Comparison of ENCODE assay signal across 10 cellular contexts in the genomic region with DNA sequence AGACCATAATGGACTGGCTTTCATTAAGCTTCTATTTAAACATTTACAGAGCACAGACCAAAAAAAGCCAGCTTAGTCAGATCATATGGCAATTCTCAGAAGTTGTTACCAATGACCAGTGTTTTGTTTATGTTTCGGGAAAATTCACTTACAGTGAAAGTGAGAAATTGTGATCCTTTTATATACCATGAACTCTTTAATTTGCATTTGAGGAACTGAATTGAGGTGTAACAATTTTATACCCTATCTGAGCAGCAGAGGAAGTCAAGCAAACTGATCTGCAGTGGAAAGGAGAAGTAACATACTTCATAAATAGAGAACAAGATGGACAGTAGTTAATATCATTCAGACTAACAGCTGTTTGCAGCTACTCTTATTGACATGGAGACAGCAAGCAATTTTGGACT.
DNase-seq lines count a peak whose midpoint lies in the region; ATAC-seq lines count a peak whose summit lies in the region.
"Had no signal": no experiment of that assay in that cellular context is flagged by ENCODE, and none has a peak within 500 bp of the region (broad histone marks: within the 10 kb centered on the region; RNA-seq: fewer than 3 reads in every experiment).

No MANE protein-coding gene starts in this region.

- ATAC-seq in GM18498 (IDR thresholded peaks at IDR 0.05; ENCODE audit: unreplicated experiment) = peak; percentile 89
- peak; percentile 83 for ATAC-seq in GM21447 (IDR thresholded peaks at IDR 0.05; ENCODE audit: unreplicated experiment)
- peak; percentile 91 for ATAC-seq in HG03378 (IDR thresholded peaks at IDR 0.05; ENCODE audit: unreplicated experiment)
- ATAC-seq in central memory CD8-positive, alpha-beta T cell (replicated peaks; ENCODE audit: extremely low read depth, poor library complexity, severe bottlenecking) = peak; percentile 60

- no peaks in the 10 kb centered on the region for H3K9me3 Mint-ChIP-seq in central memory CD8-positive, alpha-beta T cell

- no peak overlapping the region for H3K27ac Mint-ChIP-seq in central memory CD8-positive, alpha-beta T cell (ENCODE audit: low read depth)

- no peaks in the 10 kb centered on the region for H3K4me1 Mint-ChIP-seq in central memory CD8-positive, alpha-beta T cell

- H3K36me3 Mint-ChIP-seq in central memory CD8-positive, alpha-beta T cell (ENCODE audit: insufficient read depth) = no peaks in the 10 kb centered on the region

- H3K4me3 Mint-ChIP-seq in central memory CD8-positive, alpha-beta T cell = no peak overlapping the region

- H3K27me3 Mint-ChIP-seq in central memory CD8-positive, alpha-beta T cell = peaks cover 40% of the 10 kb centered on the region

- no peak for DNase-seq in central memory CD8-positive, alpha-beta T cell (ENCODE audit: low spot score in 2 of 2)
- DNase-seq in mucosa of gallbladder (ENCODE audit: low spot score) = no peak
- no peak for DNase-seq in NCI-H1105 (lab: John Stamatoyannopoulos, UW)
- DNase-seq in DMS 273 (lab: John Stamatoyannopoulos, UW; ENCODE audit: unreplicated experiment) = no peak
- no peak for DNase-seq in effector CD4-positive, alpha-beta T cell
- DNase-seq: activated CD4-positive, alpha-beta T cell treated with anti-CD3 and anti-CD28 coated beads for 1 hour; islet precursor cell had no signal
